In the genomic region with DNA sequence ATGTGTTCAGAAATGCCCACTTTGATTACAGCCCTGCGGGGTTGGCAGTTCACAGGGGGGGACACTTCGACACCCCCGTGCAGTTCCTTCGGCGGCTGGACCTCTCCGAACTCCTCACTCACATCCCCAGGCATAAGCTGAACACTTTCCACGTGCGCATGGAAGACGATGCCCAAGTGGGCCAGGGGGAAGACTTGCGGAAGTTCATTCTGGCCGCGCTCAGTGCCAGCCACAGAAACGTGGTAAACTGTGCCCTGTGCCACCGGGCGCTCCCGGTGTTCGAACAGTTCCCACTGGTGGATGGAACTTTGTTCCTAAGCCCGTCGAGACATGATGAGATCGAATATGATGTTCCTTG, we compare ENCODE assay signal across 20 cellular contexts. TPM values are rescaled to one million over a fixed set of nuclear protein-coding genes. Genes with fewer than 3 reads are reported as not detected.
DNase-seq lines count a peak whose midpoint lies in the region; ATAC-seq and TF ChIP-seq lines count a peak whose summit lies in the region.
"Had no signal": no experiment of that assay in that cellular context is flagged by ENCODE, and none has a peak within 500 bp of the region (broad histone marks: within the 10 kb centered on the region; RNA-seq: fewer than 3 reads in every experiment).

No MANE protein-coding gene starts in this region.

- H3K9me3 ChIP-seq in CD4-positive, alpha-beta T cell (ENCODE audit: control insufficient read depth, low read length) = no peaks in the 10 kb centered on the region
- H3K9me3 ChIP-seq in testis = no peaks in the 10 kb centered on the region
- H3K9me3 ChIP-seq: BLaER1 treated with 17β-estradiol and CSF1 and Interleukin-3, amounts not matched to agents 10 nM and 100 nM had no signal

- H3K27ac ChIP-seq in CD4-positive, alpha-beta T cell (ENCODE audit: low read depth, low read length) = no peak overlapping the region
- H3K27ac ChIP-seq in testis = no peak overlapping the region
- H3K27ac ChIP-seq: BLaER1 treated with 17β-estradiol and CSF1 and Interleukin-3, amounts not matched to agents 10 nM and 100 nM; PC-9 had no signal

- intact Hi-C loops in activated CD4-positive, alpha-beta T cell treated with anti-CD3 and anti-CD28 coated beads, Interleukin-2, amount 10 ng/mL, durations not matched to agents 24 days and 14 days (cut with micrococcal nuclease) = no loop called here
- intact Hi-C loops in CD4-positive, alpha-beta T cell (cut with DNase I, micrococcal nuclease) = no loop called here
- intact Hi-C loops in testis (cut with DNase I; ENCODE audit: low total_unique reads) = no loop called here

- WGBS in testis, 2 donors = 69 to 87% methylated on average over 14 to 20 of the region's 20 CpGs

- TF ChIP-seq POLR2A in testis (IDR thresholded peaks at IDR 0.05) = no peak

- peaks cover 64% of the 10 kb centered on the region for H3K4me1 Mint-ChIP-seq in activated CD4-positive, alpha-beta T cell treated with anti-CD3 and anti-CD28 coated beads, Interleukin-2, amount 10 ng/mL, durations not matched to agents 24 days and 14 days
- H3K4me1 Mint-ChIP-seq in CD4-positive, alpha-beta T cell (ENCODE audit: low read depth) = peaks cover 95% of the 10 kb centered on the region
- peaks cover 69% of the 10 kb centered on the region for H3K4me1 Mint-ChIP-seq in activated T-helper 17 cell treated with anti-CD3 and anti-CD28 coated beads, Interleukin-2, amount 50 U/mL, for 72 hours
- peaks cover 66 to 95% (median 95%) of the 10 kb centered on the region in 4 donors for H3K4me1 Mint-ChIP-seq in naive thymus-derived CD8-positive, alpha-beta T cell

- H3K36me3 ChIP-seq in testis (ENCODE audit: low read depth, missing control alignments) = no peaks in the 10 kb centered on the region

- ATAC-seq in CD4-positive, alpha-beta T cell (ENCODE audit: poor library complexity) = no peak
- no peak for ATAC-seq in activated T-helper 17 cell treated with anti-CD3 and anti-CD28 coated beads, Interleukin-2, amount 50 U/mL, for 72 hours (replicated peaks)
- no peak for ATAC-seq in naive thymus-derived CD8-positive, alpha-beta T cell
- ATAC-seq in HG03196 (IDR thresholded peaks at IDR 0.05; ENCODE audit: unreplicated experiment) (no peak), HG03521 (IDR thresholded peaks at IDR 0.05; ENCODE audit: unreplicated experiment) (no peak)

- H3K9me3 Mint-ChIP-seq in activated CD4-positive, alpha-beta T cell treated with anti-CD3 and anti-CD28 coated beads, Interleukin-2, amount 10 ng/mL, durations not matched to agents 24 days and 14 days = no peaks in the 10 kb centered on the region
- no peaks in the 10 kb centered on the region for H3K9me3 Mint-ChIP-seq in CD4-positive, alpha-beta T cell
- H3K9me3 Mint-ChIP-seq in activated T-helper 17 cell treated with anti-CD3 and anti-CD28 coated beads, Interleukin-2, amount 50 U/mL, for 72 hours = no peaks in the 10 kb centered on the region
- no peaks in the 10 kb centered on the region for H3K9me3 Mint-ChIP-seq in naive thymus-derived CD8-positive, alpha-beta T cell

- H3K36me3 Mint-ChIP-seq in activated CD4-positive, alpha-beta T cell treated with anti-CD3 and anti-CD28 coated beads, Interleukin-2, amount 10 ng/mL, durations not matched to agents 24 days and 14 days (ENCODE audit: low read depth) = peaks cover 65% of the 10 kb centered on the region
- H3K36me3 Mint-ChIP-seq in CD4-positive, alpha-beta T cell (ENCODE audit: low read depth) = peaks cover 87% of the 10 kb centered on the region
- peaks cover 97% of the 10 kb centered on the region for H3K36me3 Mint-ChIP-seq in activated T-helper 17 cell treated with anti-CD3 and anti-CD28 coated beads, Interleukin-2, amount 50 U/mL, for 72 hours (ENCODE audit: low read depth)
- peaks cover 5 to 67% (median 13%) of the 10 kb centered on the region in 3 donors for H3K36me3 Mint-ChIP-seq in naive thymus-derived CD8-positive, alpha-beta T cell

- no peak for TF ChIP-seq CTCF in CD4-positive, alpha-beta T cell (IDR thresholded peaks at IDR 0.05)
- no peak for TF ChIP-seq CTCF in testis (IDR thresholded peaks at IDR 0.05)

- no peak overlapping the region for H3K4me3 Mint-ChIP-seq in activated CD4-positive, alpha-beta T cell treated with anti-CD3 and anti-CD28 coated beads, Interleukin-2, amount 10 ng/mL, durations not matched to agents 24 days and 14 days
- H3K4me3 Mint-ChIP-seq in CD4-positive, alpha-beta T cell = no peak overlapping the region
- peak overlapping the region; percentile 10 for H3K4me3 Mint-ChIP-seq in activated T-helper 17 cell treated with anti-CD3 and anti-CD28 coated beads, Interleukin-2, amount 50 U/mL, for 72 hours
- H3K4me3 Mint-ChIP-seq in naive thymus-derived CD8-positive, alpha-beta T cell = peak overlapping the region in 6 of 10 donors; percentile 2 to 44 (median 19)

- no peaks in the 10 kb centered on the region for H3K27me3 ChIP-seq in CD4-positive, alpha-beta T cell (ENCODE audit: control insufficient read depth, insufficient read depth, low read length)
- H3K27me3 ChIP-seq in testis = no peaks in the 10 kb centered on the region
- H3K27me3 ChIP-seq: BLaER1 treated with 17β-estradiol and CSF1 and Interleukin-3, amounts not matched to agents 10 nM and 100 nM had no signal

- H3K4me3 ChIP-seq in testis = peak overlapping the region in 1 of 2 donors; percentile 24
- H3K4me3 ChIP-seq: BLaER1 treated with 17β-estradiol and CSF1 and Interleukin-3, amounts not matched to agents 10 nM and 100 nM; PC-9 had no signal

- H3K4me1 ChIP-seq in testis = no peaks in the 10 kb centered on the region

- DNase-seq in activated CD4-positive, alpha-beta T cell treated with anti-CD3 and anti-CD28 coated beads, Interleukin-2, amount 10 ng/mL, durations not matched to agents 24 days and 14 days = peak; percentile 56
- no peak for DNase-seq in activated CD4-positive, alpha-beta T cell treated with anti-CD3 and anti-CD28 coated beads, Interleukin-2, amount 50 U/mL, for 48 hours
- DNase-seq in CD4-positive, alpha-beta T cell = no peak
- no peak for DNase-seq in naive thymus-derived CD8-positive, alpha-beta T cell
- no peak for DNase-seq in testis
- DNase-seq: 8988T, GOT3, HCEC 1CT, IMR-90, NCI-H1105, NCI-H146, NCI-H2029, NCI-H226, NCI-H510A treated with DMSO at 0.1 percent for 48 hours, NCI-H748 treated with DMSO at 0.1 percent for 48 hours, PC-9 had no signal

- POLR2A ChIA-PET in CD4-positive, alpha-beta T cell (lab: Charles Lee) = interaction anchor here (9.3 to 10.4 kb wide), 2 partner anchors 22 to 28 kb away, joined by 92 to 157 read pairs; no protein-coding TSS in a partner anchor
- POLR2A ChIA-PET in naive thymus-derived CD8-positive, alpha-beta T cell (lab: Charles Lee) = interaction anchor here (1.0 to 1.3 kb wide), 3 partner anchors 17 to 208 kb away, joined by 3 to 5 read pairs (median 4); a partner anchor contains a TSS

- no peaks in the 10 kb centered on the region for H3K27me3 Mint-ChIP-seq in activated CD4-positive, alpha-beta T cell treated with anti-CD3 and anti-CD28 coated beads, Interleukin-2, amount 10 ng/mL, durations not matched to agents 24 days and 14 days
- H3K27me3 Mint-ChIP-seq in CD4-positive, alpha-beta T cell = no peaks in the 10 kb centered on the region
- no peaks in the 10 kb centered on the region for H3K27me3 Mint-ChIP-seq in activated T-helper 17 cell treated with anti-CD3 and anti-CD28 coated beads, Interleukin-2, amount 50 U/mL, for 72 hours
- no peaks in the 10 kb centered on the region for H3K27me3 Mint-ChIP-seq in naive thymus-derived CD8-positive, alpha-beta T cell

- no peak overlapping the region for H3K27ac Mint-ChIP-seq in activated CD4-positive, alpha-beta T cell treated with anti-CD3 and anti-CD28 coated beads, Interleukin-2, amount 10 ng/mL, durations not matched to agents 24 days and 14 days
- peak overlapping the region; percentile 48 for H3K27ac Mint-ChIP-seq in CD4-positive, alpha-beta T cell
- H3K27ac Mint-ChIP-seq in activated T-helper 17 cell treated with anti-CD3 and anti-CD28 coated beads, Interleukin-2, amount 50 U/mL, for 72 hours = peak overlapping the region; percentile 60
- H3K27ac Mint-ChIP-seq in naive thymus-derived CD8-positive, alpha-beta T cell = peak overlapping the region in 9 of 10 donors; percentile 39 to 88 (median 81)

- CTCF ChIA-PET in CD4-positive, alpha-beta T cell (lab: Charles Lee) = interaction anchor here (1.3 kb wide), 1 partner anchor 11 kb away, joined by 3 read pairs; no protein-coding TSS in a partner anchor

RNA-seq across cellular contexts. Expression of a gene that starts 32.1 kb away (rescaled TPM):
- total RNA-seq in activated CD4-positive, alpha-beta T cell treated with anti-CD3 and anti-CD28 coated beads, Interleukin-2, amount 10 ng/mL, durations not matched to agents 24 days and 14 days = 45.7 and 47.7 TPM in 2 replicates
- 100 to 1,000 TPM; 203 to 207 TPM for total RNA-seq in CD4-positive, alpha-beta T cell
- total RNA-seq in activated T-helper 17 cell treated with anti-CD3 and anti-CD28 coated beads, Interleukin-2, amount 50 U/mL, for 72 hours = 10 to 100 TPM; 67.0 to 85.7 TPM
- 100 to 1,000 TPM; 154 to 159 TPM for total RNA-seq in naive thymus-derived CD8-positive, alpha-beta T cell
- polyA plus RNA-seq in naive thymus-derived CD8-positive, alpha-beta T cell = 1 to 10 TPM; 4.6 to 8.5 (median 5.5) TPM
- 10 to 100 TPM; 40.2 to 47.4 TPM for total RNA-seq in testis
- polyA plus RNA-seq in testis (ENCODE audit: insufficient read depth, low read depth, low replicate concordance) = 19.1 TPM

Comparison
In these comparisons a context has a peak if more than half of its experiments do, and no peak if none do; other contexts are left out.
1. H3K4me3 Mint-ChIP-seq: peak in activated T-helper 17 cell treated with anti-CD3 and anti-CD28 coated beads, Interleukin-2, amount 50 U/mL, for 72 hours (single experiment) and naive thymus-derived CD8-positive, alpha-beta T cell (6 of 10); none in activated CD4-positive, alpha-beta T cell treated with anti-CD3 and anti-CD28 coated beads, Interleukin-2, amount 10 ng/mL, durations not matched to agents 24 days and 14 days (single experiment) and CD4-positive, alpha-beta T cell (single experiment).